In genomic region chr5:56299212-56299611, GRCh38 we compare ENCODE assay signal across 16 cellular contexts.
DNase-seq lines count a peak whose midpoint lies in the region; ATAC-seq, FAIRE-seq and TF ChIP-seq lines count a peak whose summit lies in the region.
"Had no signal": no experiment of that assay in that cellular context is flagged by ENCODE, and none has a peak within 500 bp of the region (broad histone marks: within the 10 kb centered on the region; RNA-seq: fewer than 3 reads in every experiment).

No MANE protein-coding gene starts in this region.

- H3K4me3 ChIP-seq in liver (ENCODE audit: low read depth in 1 of 3, low read length in 3 of 3) = no peak overlapping the region
- H3K4me3 ChIP-seq in HepG2 (replicated peaks in 1 of 3; ENCODE audit: insufficient read depth in 1 of 3, low read depth in 2 of 3, low read length in 3 of 3) = no peak overlapping the region
- no peak overlapping the region for H3K4me3 ChIP-seq in osteoblast (ENCODE audit: insufficient read depth, low read length)
- H3K4me3 ChIP-seq: GM12878, GM23338 had no signal

- no peaks in the 10 kb centered on the region for H3K9me3 Mint-ChIP-seq in type B pancreatic cell

- no peak for FAIRE-seq in HepG2 (lab: Jason Lieb, UNC)
- FAIRE-seq: A204.1, GM12878, GM18507 had no signal

- no peaks in the 10 kb centered on the region for H3K36me3 ChIP-seq in liver (ENCODE audit: control insufficient read depth in 4 of 4, insufficient read depth in 3 of 4, low read depth in 1 of 4, low read length in 3 of 4)
- H3K36me3 ChIP-seq in HepG2 (replicated peaks in 1 of 2; ENCODE audit: control insufficient read depth in 1 of 2, insufficient read depth in 2 of 2, low read length in 2 of 2) = no peaks in the 10 kb centered on the region
- no peaks in the 10 kb centered on the region for H3K36me3 ChIP-seq in osteoblast (ENCODE audit: insufficient read depth, low read length)

- H3K27me3 ChIP-seq in liver (ENCODE audit: control insufficient read depth in 4 of 4, insufficient read depth in 4 of 4, low read length in 3 of 4) (no peaks in the 10 kb centered on the region), HepG2 (ENCODE audit: control insufficient read depth in 1 of 2, insufficient read depth in 2 of 2, low read length in 2 of 2) (no peaks in the 10 kb centered on the region), osteoblast (ENCODE audit: insufficient read depth, low read length) (no peaks in the 10 kb centered on the region)

- ATAC-seq in HepG2 = no peak
- peak; percentile 57 to 66 for ATAC-seq in left cardiac atrium
- ATAC-seq in GM21390 (IDR thresholded peaks at IDR 0.05; ENCODE audit: unreplicated experiment) = no peak
- ATAC-seq: GM12878, GM23338 had no signal

- DNase-seq in HepG2 (ENCODE audit: low spot score) (no peak), left cardiac atrium (peak; percentile 25), osteoblast (ENCODE audit: insufficient read length, low spot score, missing footprints) (peak; percentile 55), type B pancreatic cell (ENCODE audit: extremely low spot score, unreplicated experiment) (no peak), H4 (ENCODE audit: low spot score) (no peak)
- DNase-seq: CD4-positive, alpha-beta memory T cell; DMS79; H9 had no signal

- no peak for TF ChIP-seq POLR2A in HepG2 (IDR thresholded peaks at IDR 0.05; ENCODE audit: insufficient read depth in 1 of 2, low read depth in 2 of 2, low read length in 2 of 2)

- H3K9me3 ChIP-seq in liver (ENCODE audit: control insufficient read depth in 4 of 4, low read length in 3 of 4) (no peaks in the 10 kb centered on the region), HepG2 (ENCODE audit: low read length) (no peaks in the 10 kb centered on the region), osteoblast (ENCODE audit: low read depth, low read length) (no peaks in the 10 kb centered on the region)

- POLR2A ChIA-PET in HepG2 (lab: Yijun Ruan, JAX) = no interaction called here

- CTCF ChIA-PET in HepG2 (lab: Yijun Ruan, JAX; ENCODE audit: low intra/inter-chr PET ratio, low total read pairs) = no interaction called here

- no peak for TF ChIP-seq EP300 in HepG2 (IDR thresholded peaks at IDR 0.05; ENCODE audit: low read depth in 2 of 2, low read length in 2 of 2)
- no peak for TF ChIP-seq EP300 in HepG2 (CRISPR knock-in tag; IDR thresholded peaks at IDR 0.05; ENCODE audit: borderline replicate concordance)

- H3K4me1 ChIP-seq in liver (ENCODE audit: control insufficient read depth in 4 of 4, insufficient read depth in 4 of 4, low read length in 3 of 4) (no peaks in the 10 kb centered on the region), HepG2 (ENCODE audit: insufficient read depth, low read length) (peaks cover 12% of the 10 kb centered on the region), osteoblast (ENCODE audit: insufficient read depth, low read length) (no peaks in the 10 kb centered on the region)

- no peaks in the 10 kb centered on the region for H3K36me3 Mint-ChIP-seq in type B pancreatic cell
- H3K36me3 Mint-ChIP-seq: CD4-positive, alpha-beta memory T cell had no signal

- peaks cover 13% of the 10 kb centered on the region for H3K4me1 Mint-ChIP-seq in type B pancreatic cell (ENCODE audit: unreplicated experiment)
- H3K4me1 Mint-ChIP-seq: B cell, GM23338, H9 had no signal

- H4K20me1 ChIP-seq in HepG2 (ENCODE audit: insufficient read depth, low read length) = no peaks in the 10 kb centered on the region
- no peaks in the 10 kb centered on the region for H4K20me1 ChIP-seq in osteoblast (ENCODE audit: insufficient read depth, low read length)

- in situ Hi-C loops in HepG2 (cut with HindIII; ENCODE audit: extremely low pct_ligation_motif_present, low pct_unique_long_range_greater_than_20kb) = no loop called here

- no peak for TF ChIP-seq RAD21 in liver (IDR thresholded peaks at IDR 0.05)
- no peak for TF ChIP-seq RAD21 in HepG2 (CRISPR knock-in tag; IDR thresholded peaks at IDR 0.05)

- intact Hi-C loops in HepG2 (cut with micrococcal nuclease; ENCODE audit: unreplicated experiment) (no loop called here), left cardiac atrium (cut with DNase I) (no loop called here)

- no peak overlapping the region for H3K27ac Mint-ChIP-seq in type B pancreatic cell
- H3K27ac Mint-ChIP-seq: B cell; CD4-positive, alpha-beta memory T cell; GM23338; H9 had no signal

- no peak overlapping the region for H3K4me3 Mint-ChIP-seq in type B pancreatic cell
- H3K4me3 Mint-ChIP-seq: B cell; CD4-positive, alpha-beta memory T cell; GM23338; H9 had no signal

- no peak for TF ChIP-seq CTCF in liver (IDR thresholded peaks at IDR 0.05; ENCODE audit: low read depth, low read length, missing input control)
- no peak for TF ChIP-seq CTCF in HepG2 (CRISPR knock-in tag; IDR thresholded peaks at IDR 0.05)
- TF ChIP-seq CTCF in osteoblast (IDR thresholded peaks at IDR 0.05; ENCODE audit: extremely low read depth, low read depth, low read length) = no peak
- no peak for TF ChIP-seq CTCF in type B pancreatic cell (conservative IDR thresholded peaks at IDR 0.05)

- WGBS in liver = 79% methylated on average over 5 of the region's 5 CpGs
- WGBS in HepG2 (ENCODE audit: low lambda C conversion rate) = 88% methylated on average over 5 of the region's 5 CpGs

- H3K79me2 ChIP-seq in HepG2 (ENCODE audit: insufficient read depth, low read length) (no peaks in the 10 kb centered on the region), osteoblast (ENCODE audit: insufficient read depth, low read length) (no peaks in the 10 kb centered on the region)

- H3K27ac ChIP-seq in liver (ENCODE audit: low read depth in 1 of 2, low read length in 2 of 2) (no peak overlapping the region), HepG2 (ENCODE audit: extremely low read length, insufficient read depth, low read length) (no peak overlapping the region), osteoblast (ENCODE audit: low read depth, low read length) (no peak overlapping the region)
- H3K27ac ChIP-seq: C4-2B had no signal

- BruUV-seq in HepG2 (replicated peaks; lab: Mats Ljungman, UMichigan) = no TSS peak

- no peak overlapping the region for H2AFZ ChIP-seq in HepG2 (ENCODE audit: low read length)
- peak overlapping the region; percentile 15 for H2AFZ ChIP-seq in osteoblast (ENCODE audit: low read length)
- H2AFZ ChIP-seq: GM23338 had no signal

- H3K9ac ChIP-seq in liver (ENCODE audit: low read depth in 1 of 2, low read length in 2 of 2) (no peak overlapping the region), HepG2 (ENCODE audit: insufficient read depth, low read depth, low read length) (no peak overlapping the region)

- H3K4me2 ChIP-seq in HepG2 (ENCODE audit: low read depth, low read length) (no peak overlapping the region), osteoblast (ENCODE audit: insufficient read depth, low read length) (no peak overlapping the region)
- H3K4me2 ChIP-seq: GM23338 had no signal

- H3K27me3 Mint-ChIP-seq in type B pancreatic cell = no peaks in the 10 kb centered on the region
- H3K27me3 Mint-ChIP-seq: B cell; CD4-positive, alpha-beta memory T cell had no signal

TF ChIP-seq in liver, 16 proteins besides CTCF, POLR2A, EP300 and RAD21:
- TF ChIP-seq NR2F2 (IDR thresholded peaks at IDR 0.05) (peak; percentile 90), GABPA (IDR thresholded peaks at IDR 0.05 in 1 of 2, conservative IDR thresholded peaks at IDR 0.05 in 1 of 2) (no peak)

TF ChIP-seq in HepG2, 621 proteins besides CTCF, POLR2A, EP300 and RAD21 (continues in another document):
- no peak for TF ChIP-seq AFF4 (CRISPR knock-in tag; IDR thresholded peaks at IDR 0.05)

Comparison
In these comparisons a context has a peak if more than half of its experiments do, and no peak if none do; other contexts are left out.
1. ATAC-seq: peak in left cardiac atrium (2 of 2); none in HepG2 (single experiment) and GM21390 (single experiment).
2. DNase-seq: peak in left cardiac atrium (single experiment) and osteoblast (single experiment); none in HepG2 (single experiment), type B pancreatic cell (single experiment) and H4 (single experiment).